In genomic region chr12:93089805-93090569, GRCh38 we compare ENCODE assay signal across 1 cellular context.
TF ChIP-seq lines count a peak whose summit lies in the region.

No MANE protein-coding gene starts in this region.

TF ChIP-seq in K562, 482 proteins besides CTCF, POLR2A, EP300 and RAD21 (continued from another document and continues in another):
- TF ChIP-seq HLTF (IDR thresholded peaks at IDR 0.05) (no peak), NR1H2 (CRISPR knock-in tag; IDR thresholded peaks at IDR 0.05) (no peak), ZNF41 (CRISPR knock-in tag; conservative IDR thresholded peaks at IDR 0.05) (no peak), TOE1 (IDR thresholded peaks at IDR 0.05; ENCODE audit: borderline replicate concordance) (no peak), TOE1 (CRISPR knock-in tag; IDR thresholded peaks at IDR 0.05; ENCODE audit: borderline replicate concordance, low read depth) (no peak), NCOA6 (IDR thresholded peaks at IDR 0.05) (no peak), ZNF212 (CRISPR knock-in tag; IDR thresholded peaks at IDR 0.05) (no peak), NFIC (IDR thresholded peaks at IDR 0.05) (0 out of 2 replicates have a peak, but pooled peaks have one; percentile 4), NONO (IDR thresholded peaks at IDR 0.05; ENCODE audit: low read depth in 2 of 2, low read length in 1 of 2) (no peak), RNF2 (IDR thresholded peaks at IDR 0.05) (no peak), RHOXF2B (CRISPR knock-in tag; conservative IDR thresholded peaks at IDR 0.05) (no peak), CHD4 (IDR thresholded peaks at IDR 0.05; ENCODE audit: insufficient read depth, insufficient replicate concordance, low read depth, low read length, poor library complexity, severe bottlenecking) (no peak), EHMT2 (IDR thresholded peaks at IDR 0.05) (peak; percentile 75), KLF16 (IDR thresholded peaks at IDR 0.05) (no peak), SP1 (CRISPR knock-in tag; IDR thresholded peaks at IDR 0.05) (no peak), MAFK (IDR thresholded peaks at IDR 0.05; ENCODE audit: low read length) (peak; percentile 14; the same call in 1 of the 2 replicates), SMARCA4 (IDR thresholded peaks at IDR 0.05) (no peak), U2AF2 (optimal IDR thresholded peaks at IDR 0.05; ENCODE audit: low read depth, low read length) (no peak), ZNF609 (CRISPR knock-in tag; IDR thresholded peaks at IDR 0.05; ENCODE audit: borderline replicate concordance) (no peak), RFX1 (IDR thresholded peaks at IDR 0.05) (no peak), RBM17 (IDR thresholded peaks at IDR 0.05; ENCODE audit: borderline replicate concordance, low read depth, low read length) (no peak), HDAC6 (IDR thresholded peaks at IDR 0.05; ENCODE audit: low read depth, low read length) (no peak), CCAR2 (IDR thresholded peaks at IDR 0.05; ENCODE audit: low read depth, low read length) (no peak), RREB1 (CRISPR knock-in tag; IDR thresholded peaks at IDR 0.05) (no peak), NR2C2 (CRISPR knock-in tag; IDR thresholded peaks at IDR 0.05) (peak; percentile 92), NR2C2 (tag; IDR thresholded peaks at IDR 0.05) (peak; percentile 94), RBM39 (optimal IDR thresholded peaks at IDR 0.05; ENCODE audit: low read depth, low read length) (no peak), TARDBP (IDR thresholded peaks at IDR 0.05) (no peak), HNRNPLL (IDR thresholded peaks at IDR 0.05; ENCODE audit: low read depth, low read length, poor library complexity, severe bottlenecking) (no peak), TEAD4 (IDR thresholded peaks at IDR 0.05; ENCODE audit: low read length) (peak; percentile 58), TEAD4 (CRISPR knock-in tag; IDR thresholded peaks at IDR 0.05; ENCODE audit: borderline replicate concordance) (no peak), NKRF (IDR thresholded peaks at IDR 0.05; ENCODE audit: borderline replicate concordance) (no peak), PRMT5 (CRISPR knock-in tag; IDR thresholded peaks at IDR 0.05) (no peak), ZFP1 (CRISPR knock-in tag; IDR thresholded peaks at IDR 0.05) (no peak), MBD2 (IDR thresholded peaks at IDR 0.05; ENCODE audit: borderline replicate concordance, low read depth) (no peak), ARID3B (CRISPR knock-in tag; IDR thresholded peaks at IDR 0.05; ENCODE audit: borderline replicate concordance) (no peak), SRSF3 (IDR thresholded peaks at IDR 0.05; ENCODE audit: insufficient read depth, low read length) (no peak), MEF2A (IDR thresholded peaks at IDR 0.05; ENCODE audit: control insufficient read depth, low read depth, low read length) (peak; percentile 72; the same call in 1 of the 2 replicates)
- TF ChIP-seq, protein P1, sequence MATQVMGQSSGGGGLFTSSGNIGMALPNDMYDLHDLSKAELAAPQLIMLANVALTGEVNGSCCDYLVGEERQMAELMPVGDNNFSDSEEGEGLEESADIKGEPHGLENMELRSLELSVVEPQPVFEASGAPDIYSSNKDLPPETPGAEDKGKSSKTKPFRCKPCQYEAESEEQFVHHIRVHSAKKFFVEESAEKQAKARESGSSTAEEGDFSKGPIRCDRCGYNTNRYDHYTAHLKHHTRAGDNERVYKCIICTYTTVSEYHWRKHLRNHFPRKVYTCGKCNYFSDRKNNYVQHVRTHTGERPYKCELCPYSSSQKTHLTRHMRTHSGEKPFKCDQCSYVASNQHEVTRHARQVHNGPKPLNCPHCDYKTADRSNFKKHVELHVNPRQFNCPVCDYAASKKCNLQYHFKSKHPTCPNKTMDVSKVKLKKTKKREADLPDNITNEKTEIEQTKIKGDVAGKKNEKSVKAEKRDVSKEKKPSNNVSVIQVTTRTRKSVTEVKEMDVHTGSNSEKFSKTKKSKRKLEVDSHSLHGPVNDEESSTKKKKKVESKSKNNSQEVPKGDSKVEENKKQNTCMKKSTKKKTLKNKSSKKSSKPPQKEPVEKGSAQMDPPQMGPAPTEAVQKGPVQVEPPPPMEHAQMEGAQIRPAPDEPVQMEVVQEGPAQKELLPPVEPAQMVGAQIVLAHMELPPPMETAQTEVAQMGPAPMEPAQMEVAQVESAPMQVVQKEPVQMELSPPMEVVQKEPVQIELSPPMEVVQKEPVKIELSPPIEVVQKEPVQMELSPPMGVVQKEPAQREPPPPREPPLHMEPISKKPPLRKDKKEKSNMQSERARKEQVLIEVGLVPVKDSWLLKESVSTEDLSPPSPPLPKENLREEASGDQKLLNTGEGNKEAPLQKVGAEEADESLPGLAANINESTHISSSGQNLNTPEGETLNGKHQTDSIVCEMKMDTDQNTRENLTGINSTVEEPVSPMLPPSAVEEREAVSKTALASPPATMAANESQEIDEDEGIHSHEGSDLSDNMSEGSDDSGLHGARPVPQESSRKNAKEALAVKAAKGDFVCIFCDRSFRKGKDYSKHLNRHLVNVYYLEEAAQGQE (CRISPR knock-in tag; IDR thresholded peaks at IDR 0.05; ENCODE audit: low read depth) = no peak
- TF ChIP-seq, protein P2, sequence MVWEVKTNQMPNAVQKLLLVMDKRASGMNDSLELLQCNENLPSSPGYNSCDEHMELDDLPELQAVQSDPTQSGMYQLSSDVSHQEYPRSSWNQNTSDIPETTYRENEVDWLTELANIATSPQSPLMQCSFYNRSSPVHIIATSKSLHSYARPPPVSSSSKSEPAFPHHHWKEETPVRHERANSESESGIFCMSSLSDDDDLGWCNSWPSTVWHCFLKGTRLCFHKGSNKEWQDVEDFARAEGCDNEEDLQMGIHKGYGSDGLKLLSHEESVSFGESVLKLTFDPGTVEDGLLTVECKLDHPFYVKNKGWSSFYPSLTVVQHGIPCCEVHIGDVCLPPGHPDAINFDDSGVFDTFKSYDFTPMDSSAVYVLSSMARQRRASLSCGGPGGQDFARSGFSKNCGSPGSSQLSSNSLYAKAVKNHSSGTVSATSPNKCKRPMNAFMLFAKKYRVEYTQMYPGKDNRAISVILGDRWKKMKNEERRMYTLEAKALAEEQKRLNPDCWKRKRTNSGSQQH (CRISPR knock-in tag; IDR thresholded peaks at IDR 0.05) = no peak
- TF ChIP-seq, protein P3, sequence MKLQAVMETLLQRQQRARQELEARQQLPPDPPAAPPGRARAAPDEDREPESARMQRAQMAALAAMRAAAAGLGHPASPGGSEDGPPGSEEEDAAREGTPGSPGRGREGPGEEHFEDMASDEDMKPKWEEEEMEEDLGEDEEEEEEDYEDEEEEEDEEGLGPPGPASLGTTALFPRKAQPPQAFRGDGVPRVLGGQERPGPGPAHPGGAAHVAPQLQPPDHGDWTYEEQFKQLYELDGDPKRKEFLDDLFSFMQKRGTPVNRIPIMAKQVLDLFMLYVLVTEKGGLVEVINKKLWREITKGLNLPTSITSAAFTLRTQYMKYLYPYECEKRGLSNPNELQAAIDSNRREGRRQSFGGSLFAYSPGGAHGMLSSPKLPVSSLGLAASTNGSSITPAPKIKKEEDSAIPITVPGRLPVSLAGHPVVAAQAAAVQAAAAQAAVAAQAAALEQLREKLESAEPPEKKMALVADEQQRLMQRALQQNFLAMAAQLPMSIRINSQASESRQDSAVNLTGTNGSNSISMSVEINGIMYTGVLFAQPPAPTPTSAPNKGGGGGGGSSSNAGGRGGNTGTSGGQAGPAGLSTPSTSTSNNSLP (IDR thresholded peaks at IDR 0.05; ENCODE audit: borderline replicate concordance, low read depth, low read length) = 0 out of 2 replicates have a peak, but pooled peaks have one; percentile 67
